Comparison of ENCODE assay signal across 8 cellular contexts in genomic region chr12:103966736-103967135, GRCh38. TPM values are rescaled to one million over a fixed set of nuclear protein-coding genes. Genes with fewer than 3 reads are reported as not detected.
DNase-seq lines count a peak whose midpoint lies in the region; ATAC-seq and TF ChIP-seq lines count a peak whose summit lies in the region.

No MANE protein-coding gene starts in this region.

- no peak for ATAC-seq in activated CD4-positive, alpha-beta T cell treated with anti-CD3 and anti-CD28 coated beads for 36 hours
- ATAC-seq in thoracic aorta (ENCODE audit: insufficient number of reproducible peaks, low FRiP score, low read depth) (no peak), HG02884 (IDR thresholded peaks at IDR 0.05; ENCODE audit: unreplicated experiment) (no peak)

- TF ChIP-seq CTCF in adrenal gland (IDR thresholded peaks at IDR 0.05) (no peak), kidney epithelial cell (IDR thresholded peaks at IDR 0.05; ENCODE audit: insufficient read depth, low read length, poor library complexity, severe bottlenecking) (no peak), thoracic aorta (IDR thresholded peaks at IDR 0.05) (no peak)

- WGBS in adrenal gland, 4 donors, result 16 to 25% (median 21%) methylated on average over 1 of the region's 1 CpG

- H3K4me1 Mint-ChIP-seq in activated CD4-positive, alpha-beta T cell treated with anti-CD3 and anti-CD28 coated beads for 36 hours, result peaks cover 53% of the 10 kb centered on the region

- CTCF ChIA-PET in activated CD4-positive, alpha-beta T cell treated with anti-CD3 and anti-CD28 coated beads for 36 hours (lab: Charles Lee), result interaction anchor here (0.6 to 3.7 kb wide), 11 partner anchors 12 to 143 kb away, joined by 3 to 32 read pairs (median 4); partner anchors contain the start of gene HSP90B1

- H3K4me3 ChIP-seq in adrenal gland (peak overlapping the region in 2 of 4 donors; percentile 81 to 89), kidney epithelial cell (ENCODE audit: low read depth, low read length) (peak overlapping the region; percentile 96), thoracic aorta (peak overlapping the region; percentile 77)

- H3K27me3 ChIP-seq in adrenal gland, result no peaks in the 10 kb centered on the region
- no peaks in the 10 kb centered on the region for H3K27me3 ChIP-seq in kidney epithelial cell (ENCODE audit: control insufficient read depth, insufficient read depth, low read length)
- H3K27me3 ChIP-seq in thoracic aorta (replicated peaks; ENCODE audit: insufficient read depth), result no peaks in the 10 kb centered on the region

- intact Hi-C loops in activated CD4-positive, alpha-beta T cell treated with anti-CD3 and anti-CD28 coated beads for 36 hours (cut with DNase I, micrococcal nuclease), result loop anchor here (1.0 to 10.0 kb wide), 10 partner anchors 82 to 1904 kb away; partner anchors contain the start of genes APPL2 (in 1 of the 2), EID3 (in 1 of the 2), NFYB (in 1 of the 2) and WASHC3 (in 1 of the 2)
- intact Hi-C loops in adrenal gland (cut with DNase I), result no loop called here

- no peak for TF ChIP-seq POLR2A in adrenal gland (IDR thresholded peaks at IDR 0.05)

- H3K9me3 Mint-ChIP-seq in activated CD4-positive, alpha-beta T cell treated with anti-CD3 and anti-CD28 coated beads for 36 hours (ENCODE audit: low read depth), result no peaks in the 10 kb centered on the region

- no peaks in the 10 kb centered on the region for H3K9me3 ChIP-seq in adrenal gland (replicated peaks in 1 of 3)
- no peaks in the 10 kb centered on the region for H3K9me3 ChIP-seq in thoracic aorta

- H3K27ac ChIP-seq in adrenal gland, result peak overlapping the region; percentile 7 to 98 (median 95)
- peak overlapping the region; percentile 82 to 94 for H3K27ac ChIP-seq in thoracic aorta

- peak overlapping the region; percentile 94 for H3K4me3 Mint-ChIP-seq in activated CD4-positive, alpha-beta T cell treated with anti-CD3 and anti-CD28 coated beads for 36 hours

- no peaks in the 10 kb centered on the region for H3K27me3 Mint-ChIP-seq in activated CD4-positive, alpha-beta T cell treated with anti-CD3 and anti-CD28 coated beads for 36 hours

- POLR2A ChIA-PET in activated CD4-positive, alpha-beta T cell treated with anti-CD3 and anti-CD28 coated beads for 36 hours (lab: Charles Lee), result interaction anchor here (0.6 to 4.7 kb wide), 7 partner anchors 10 to 176 kb away, joined by 3 to 50 read pairs (median 4); partner anchors contain the start of genes HSP90B1 and NFYB

- H3K4me1 ChIP-seq in adrenal gland (replicated peaks in 1 of 2), result peaks cover 30 to 60% of the 10 kb centered on the region in 2 donors
- peaks cover 34 to 47% of the 10 kb centered on the region in 2 donors for H3K4me1 ChIP-seq in thoracic aorta (ENCODE audit: control insufficient read depth in 1 of 2, low read depth in 2 of 2)

- H3K36me3 Mint-ChIP-seq in activated CD4-positive, alpha-beta T cell treated with anti-CD3 and anti-CD28 coated beads for 36 hours (ENCODE audit: low read depth), result peaks cover 26% of the 10 kb centered on the region

- DNase-seq in activated CD4-positive, alpha-beta T cell treated with anti-CD3 and anti-CD28 coated beads for 36 hours, result no peak
- no peak for DNase-seq in activated CD4-positive, alpha-beta T cell treated with anti-CD3 and anti-CD28 coated beads for 1 hour
- DNase-seq in adrenal gland, result no peak
- no peak for DNase-seq in kidney epithelial cell (ENCODE audit: low read depth)
- DNase-seq in thoracic aorta (ENCODE audit: low spot score), result no peak
- no peak for DNase-seq in NK-92 treated with Interleukin-12 subunit alpha and Interleukin-12 subunit beta, amount 100 ng/mL, for 24 hours (lab: John Stamatoyannopoulos, UW)
- no peak for DNase-seq in GM03348 (ENCODE audit: low spot score)

- no peaks in the 10 kb centered on the region for H3K36me3 ChIP-seq in adrenal gland (replicated peaks in 1 of 2)
- no peaks in the 10 kb centered on the region for H3K36me3 ChIP-seq in kidney epithelial cell (ENCODE audit: control insufficient read depth, insufficient read depth, low read length)
- no peaks in the 10 kb centered on the region for H3K36me3 ChIP-seq in thoracic aorta

- peak overlapping the region; percentile 98 for H3K27ac Mint-ChIP-seq in activated CD4-positive, alpha-beta T cell treated with anti-CD3 and anti-CD28 coated beads for 36 hours

RNA-seq across cellular contexts. Expression of gene TDG, which starts 1.1 kb away (rescaled TPM):
- total RNA-seq in activated CD4-positive, alpha-beta T cell treated with anti-CD3 and anti-CD28 coated beads for 36 hours, result 10 to 100 TPM; 35.4 to 37.2 TPM
- total RNA-seq in adrenal gland, result 10 to 100 TPM in 6 of 8 donors, 1 to 10 TPM in 2; 3.1 to 33.4 (median 19.9) TPM
- 10 to 100 TPM; 19.5 to 24.5 (median 21.9) TPM for polyA plus RNA-seq in adrenal gland
- 34.9 and 35.5 TPM in 2 replicates for total RNA-seq in kidney epithelial cell
- total RNA-seq in thoracic aorta, result 10 to 100 TPM in 1 of 2 donors, 1 to 10 TPM in 1; 8.0 to 24.5 TPM

RNA-seq across cellular contexts. Expression of gene HSP90B1, which starts 36.5 kb away (rescaled TPM):
- total RNA-seq in activated CD4-positive, alpha-beta T cell treated with anti-CD3 and anti-CD28 coated beads for 36 hours, result 100 to 1,000 TPM; 384 to 394 TPM
- 1,000 to 10,000 TPM in 1 of 8 donors, 100 to 1,000 TPM in 7; 241 to 1,575 (median 506) TPM for total RNA-seq in adrenal gland
- polyA plus RNA-seq in adrenal gland, result 1,000 to 10,000 TPM in 1 of 3 donors, 100 to 1,000 TPM in 2; 287 to 1,629 (median 551) TPM
- 619 and 748 TPM in 2 replicates for total RNA-seq in kidney epithelial cell
- total RNA-seq in thoracic aorta, result 100 to 1,000 TPM; 403 to 522 TPM

Comparison
In these comparisons a context has a peak if more than half of its experiments do, and no peak if none do; other contexts are left out.
1. intact Hi-C loops: an anchor here in activated CD4-positive, alpha-beta T cell treated with anti-CD3 and anti-CD28 coated beads for 36 hours (1.0 to 10.0 kb wide); none called in adrenal gland.